In the genomic region with DNA sequence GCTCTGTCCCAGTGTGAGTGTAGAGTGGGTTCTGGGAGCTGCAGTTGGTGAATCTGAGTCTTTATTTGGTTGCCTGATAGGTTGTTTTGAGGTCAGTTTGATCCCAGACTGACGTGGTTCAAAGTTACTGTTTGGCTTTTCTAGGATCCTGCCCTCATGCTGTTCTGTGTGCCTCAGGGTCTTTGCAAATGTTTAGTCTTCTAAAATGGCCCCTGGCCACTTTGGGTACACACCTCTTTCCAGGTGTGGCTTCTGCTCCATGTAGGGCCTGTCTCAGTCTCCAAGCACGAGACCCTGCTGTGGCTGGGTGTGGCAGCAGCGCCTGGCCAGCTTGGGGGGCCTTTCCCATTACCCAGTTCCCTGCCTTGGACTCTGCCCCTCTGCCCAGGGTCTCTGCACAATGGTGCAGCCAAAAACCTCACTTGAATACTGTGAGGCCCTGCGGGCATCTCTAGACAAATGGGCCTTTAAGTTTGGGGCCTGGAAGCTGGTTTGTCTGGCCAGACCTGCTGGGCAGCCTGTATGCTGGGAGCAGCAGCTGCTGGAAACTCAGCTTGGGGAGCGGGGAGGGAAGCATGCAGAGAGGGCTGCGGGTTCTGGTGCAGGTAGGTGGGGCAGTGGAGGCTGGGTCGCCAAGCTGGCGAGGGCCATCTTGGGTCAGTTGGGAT, we compare ENCODE assay signal across 18 cellular contexts. TPM values are rescaled to one million over a fixed set of nuclear protein-coding genes. Genes with fewer than 3 reads are reported as not detected.
A peak's percentile ranks its signal among the peaks of the same experiment; 100 is the strongest.
DNase-seq lines count a peak whose midpoint lies in the region; ATAC-seq and TF ChIP-seq lines count a peak whose summit lies in the region.
"Had no signal": no experiment of that assay in that cellular context is flagged by ENCODE, and none has a peak within 500 bp of the region (broad histone marks: within the 10 kb centered on the region; RNA-seq: fewer than 3 reads in every experiment).

No MANE protein-coding gene starts in this region.

- no peak overlapping the region for H2AFZ ChIP-seq in parathyroid adenoma

- H3K4me2 ChIP-seq in parathyroid adenoma (ENCODE audit: low read length): peak overlapping the region; percentile 22

- no peak for ATAC-seq in HG02588 (IDR thresholded peaks at IDR 0.05; ENCODE audit: unreplicated experiment)
- ATAC-seq: activated T-cell treated with anti-CD3 and anti-CD28 coated beads, Interleukin-2, amount 50 U/mL, for 72 hours; K562; left ventricle myocardium superior had no signal

- no peaks in the 10 kb centered on the region for H3K79me2 ChIP-seq in parathyroid adenoma

- peak overlapping the region; percentile 62 for H3K4me3 Mint-ChIP-seq in Calu3 (ENCODE audit: low read depth, unreplicated experiment)
- H3K4me3 Mint-ChIP-seq: activated T-cell treated with anti-CD3 and anti-CD28 coated beads, Interleukin-2, amount 50 U/mL, for 72 hours had no signal

- BruUV-seq in Calu3 (replicated peaks; lab: Mats Ljungman, UMichigan): no TSS peak

- DNase-seq in Calu3 (peak; percentile 91), NCI-H69 (lab: John Stamatoyannopoulos, UW) (peak; percentile 56), esophagus squamous epithelium (lab: John Stamatoyannopoulos, UW) (no peak), EL (no peak), T-helper 1 cell (no peak)
- no peak for DNase-seq in activated CD4-positive, alpha-beta T cell treated with anti-CD3 and anti-CD28 coated beads for 48 hours
- DNase-seq: activated CD4-positive, alpha-beta T cell treated with anti-CD3 and anti-CD28 coated beads, Interleukin-2, amount 50 U/mL, for 4 hours; activated T-cell treated with anti-CD3 and anti-CD28 coated beads, Interleukin-2, amount 50 U/mL, for 72 hours; amygdala; DMS 273 treated with DMSO at 0.1 percent for 48 hours; left ventricle myocardium superior; NCI-H1436 treated with DMSO at 0.1 percent for 48 hours; NCI-H774 had no signal

- no peak overlapping the region for H3K9ac ChIP-seq in parathyroid adenoma

- intact Hi-C loops in Calu3 (cut with micrococcal nuclease; ENCODE audit: unreplicated experiment): loop anchor here (2.0 kb wide), 2 partner anchors 14 to 114 kb away; a partner anchor contains a TSS
- intact Hi-C loops in esophagus squamous epithelium (cut with DNase I): no loop called here

- no peaks in the 10 kb centered on the region for H3K9me3 ChIP-seq in esophagus squamous epithelium
- no peaks in the 10 kb centered on the region for H3K9me3 ChIP-seq in parathyroid adenoma (ENCODE audit: control insufficient read depth, low read length)
- H3K9me3 ChIP-seq: HAP-1, neutrophil had no signal

- no peak for TF ChIP-seq POLR2A in esophagus squamous epithelium (IDR thresholded peaks at IDR 0.05)

- peaks cover 0 to 2% (median 0%) of the 10 kb centered on the region in 4 donors for H3K27me3 ChIP-seq in esophagus squamous epithelium
- H3K27me3 ChIP-seq in parathyroid adenoma (ENCODE audit: control insufficient read depth, insufficient read depth, low read length): no peaks in the 10 kb centered on the region

- H3K4me1 ChIP-seq in esophagus squamous epithelium: peaks cover 40 to 99% (median 62%) of the 10 kb centered on the region in 3 donors
- peaks cover 33% of the 10 kb centered on the region for H3K4me1 ChIP-seq in parathyroid adenoma

- H3K9me3 Mint-ChIP-seq in Calu3 (ENCODE audit: low read depth, unreplicated experiment): no peaks in the 10 kb centered on the region
- H3K9me3 Mint-ChIP-seq: activated T-cell treated with anti-CD3 and anti-CD28 coated beads, Interleukin-2, amount 50 U/mL, for 72 hours had no signal

- H3K27ac Mint-ChIP-seq in Calu3 (ENCODE audit: unreplicated experiment): peak overlapping the region; percentile 86
- H3K27ac Mint-ChIP-seq: activated T-cell treated with anti-CD3 and anti-CD28 coated beads, Interleukin-2, amount 50 U/mL, for 72 hours had no signal

- H3K27me3 Mint-ChIP-seq in Calu3 (ENCODE audit: unreplicated experiment): no peaks in the 10 kb centered on the region

- H3K4me1 Mint-ChIP-seq in Calu3 (ENCODE audit: low read depth, unreplicated experiment): peaks cover 61% of the 10 kb centered on the region

- peaks cover 0 to 31% (median 0%) of the 10 kb centered on the region in 3 donors for H3K36me3 ChIP-seq in esophagus squamous epithelium
- no peaks in the 10 kb centered on the region for H3K36me3 ChIP-seq in parathyroid adenoma (ENCODE audit: control insufficient read depth, insufficient read depth, low read length)
- H3K36me3 ChIP-seq: neutrophil had no signal

- CTCF ChIA-PET in Calu3 (lab: Charles Lee): interaction anchor here (1.2 to 3.3 kb wide), 4 partner anchors 14 to 114 kb away, joined by 3 to 18 read pairs (median 4); a partner anchor contains a TSS

- 51 to 54% methylated on average over 5 of the region's 8 CpGs for WGBS in esophagus squamous epithelium, 2 donors

- peaks cover 39% of the 10 kb centered on the region for H3K36me3 Mint-ChIP-seq in Calu3 (ENCODE audit: insufficient read depth, unreplicated experiment)

- H3K27ac ChIP-seq in esophagus squamous epithelium (peak overlapping the region; percentile 66 to 96 (median 84)), parathyroid adenoma (peak overlapping the region; percentile 80)
- H3K27ac ChIP-seq: neutrophil had no signal

- TF ChIP-seq CTCF in Calu3 (IDR thresholded peaks at IDR 0.05; ENCODE audit: unreplicated experiment) (no peak), esophagus squamous epithelium (IDR thresholded peaks at IDR 0.05) (no peak), parathyroid adenoma (IDR thresholded peaks at IDR 0.05) (no peak)

- no peak overlapping the region for H3K4me3 ChIP-seq in esophagus squamous epithelium
- H3K4me3 ChIP-seq in parathyroid adenoma (ENCODE audit: low read depth, low read length): no peak overlapping the region
- H3K4me3 ChIP-seq: HAP-1, K562 had no signal

RNA-seq across cellular contexts. Expression of a gene that starts 5.6 kb away (rescaled TPM):
- total RNA-seq in Calu3 (2022): 240 and 318 TPM in 2 replicates
- total RNA-seq in esophagus squamous epithelium: 100 to 1,000 TPM; 104 to 243 (median 112) TPM

Comparison
In these comparisons a context has a peak if more than half of its experiments do, and no peak if none do; other contexts are left out.
1. DNase-seq: peak in Calu3 (single experiment) and NCI-H69 (single experiment); none in esophagus squamous epithelium (single experiment), EL (single experiment), T-helper 1 cell (0 of 5) and activated CD4-positive, alpha-beta T cell treated with anti-CD3 and anti-CD28 coated beads for 48 hours (single experiment).